Comparison of ENCODE assay signal across 17 cellular contexts in the genomic region with DNA sequence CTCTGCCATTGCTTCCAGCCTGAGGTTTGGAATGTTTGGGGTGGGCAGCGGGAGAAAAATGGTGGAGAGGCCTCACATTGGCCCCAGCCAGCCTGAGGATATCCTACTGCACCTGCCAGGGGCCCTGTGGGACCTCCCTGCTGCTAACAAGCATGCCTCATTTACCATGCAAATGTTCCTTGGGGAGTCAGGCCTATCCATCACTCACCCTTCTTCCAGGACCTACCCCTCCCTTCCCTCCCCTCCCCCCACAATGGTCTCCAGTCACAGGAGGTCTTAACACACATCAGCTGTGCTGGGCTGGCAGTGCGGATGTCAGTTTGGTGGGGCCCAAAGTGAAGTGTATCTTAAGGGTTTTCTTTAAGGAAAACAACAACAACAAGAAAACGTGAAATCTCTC.
DNase-seq lines count a peak whose midpoint lies in the region; ATAC-seq and TF ChIP-seq lines count a peak whose summit lies in the region.
"Had no signal": no experiment of that assay in that cellular context is flagged by ENCODE, and none has a peak within 500 bp of the region (broad histone marks: within the 10 kb centered on the region; RNA-seq: fewer than 3 reads in every experiment).

No MANE protein-coding gene starts in this region.

- CTCF ChIA-PET in OCI-LY7 (lab: Charles Lee; ENCODE audit: unreplicated experiment), result no interaction called here

- intact Hi-C loops in OCI-LY7 (cut with micrococcal nuclease; ENCODE audit: unreplicated experiment) (no loop called here), posterior vena cava (cut with DNase I) (no loop called here)

- in situ Hi-C loops in HAP-1 (cut with MboI; ENCODE audit: low sequenced_read_pairs), result no loop called here

- H3K4me1 ChIP-seq in OCI-LY7 (ENCODE audit: insufficient read depth, low read length, poor library complexity, severe bottlenecking) (peaks cover 29% of the 10 kb centered on the region), HAP-1 (no peaks in the 10 kb centered on the region)

- POLR2A ChIA-PET in OCI-LY7 (lab: Charles Lee), result no interaction called here

- no peak overlapping the region for H3K27ac ChIP-seq in OCI-LY7 (ENCODE audit: low read depth, low read length, poor library complexity, severe bottlenecking)

- DNase-seq in ELF-1 (ENCODE audit: low read depth, low spot score) (peak; percentile 71), OCI-LY7 (ENCODE audit: low spot score) (peak; percentile 50), iPS DF 19.7 (ENCODE audit: low read depth, low spot score) (peak; percentile 56), posterior vena cava (ENCODE audit: low spot score) (peak; percentile 57), HAP-1 (ENCODE audit: low spot score in 2 of 2) (no peak), H4 (ENCODE audit: low spot score) (no peak)
- DNase-seq: COR-L47, NCI-H1436, NCI-H2029 treated with DMSO at 0.1 percent for 48 hours, NCI-H2171 treated with DMSO at 0.1 percent for 48 hours, NCI-H510A, NCI-H82, SHP77, SK-N-SH had no signal

- H3K4me2 ChIP-seq in OCI-LY7 (ENCODE audit: low read length), result peak overlapping the region; percentile 29; the same call in 1 of the 2 replicates
- H3K4me2 ChIP-seq: SK-N-SH had no signal

- TF ChIP-seq CTCF in OCI-LY7 (conservative IDR thresholded peaks at IDR 0.05; ENCODE audit: low read length), result no peak

- H4K20me1 ChIP-seq in OCI-LY7 (ENCODE audit: insufficient read depth, low read length), result no peaks in the 10 kb centered on the region

- no peak overlapping the region for H2AFZ ChIP-seq in OCI-LY7 (ENCODE audit: low read length)

- no peaks in the 10 kb centered on the region for H3K36me3 ChIP-seq in OCI-LY7 (ENCODE audit: insufficient read depth, low read length)
- H3K36me3 ChIP-seq in HAP-1 (replicated peaks), result no peaks in the 10 kb centered on the region

- no TSS peak for BruUV-seq in OCI-LY7 (replicated peaks; lab: Mats Ljungman, UMichigan)

- no peaks in the 10 kb centered on the region for H3K9me2 ChIP-seq in OCI-LY7 (ENCODE audit: insufficient read depth, low read length)
- H3K9me2 ChIP-seq: SK-N-SH had no signal

- H3K4me3 ChIP-seq in OCI-LY7 (ENCODE audit: low read depth, low read length, poor library complexity, severe bottlenecking) (no peak overlapping the region), HAP-1 (no peak overlapping the region)
- H3K4me3 ChIP-seq: K562 had no signal

- H3K27me3 ChIP-seq in HAP-1 (ENCODE audit: low read depth), result no peaks in the 10 kb centered on the region

- ATAC-seq in GM21447 (IDR thresholded peaks at IDR 0.05; ENCODE audit: unreplicated experiment), result no peak
- ATAC-seq: K562, Panc1 had no signal

- no peaks in the 10 kb centered on the region for H3K79me2 ChIP-seq in OCI-LY7 (ENCODE audit: insufficient read depth, low read depth, low read length)

- H3K9me3 ChIP-seq in OCI-LY7 (ENCODE audit: low read length) (no peaks in the 10 kb centered on the region), HAP-1 (no peaks in the 10 kb centered on the region)
- H3K9me3 ChIP-seq: SK-N-SH had no signal

Comparison
In these comparisons a context has a peak if more than half of its experiments do, and no peak if none do; other contexts are left out.
1. DNase-seq: peak in ELF-1 (single experiment), OCI-LY7 (single experiment), iPS DF 19.7 (single experiment) and posterior vena cava (single experiment); none in HAP-1 (0 of 2) and H4 (single experiment).